Comparison of ENCODE assay signal across 7 cellular contexts in genomic region chr22:20621162-20621561, GRCh38.
"Had no signal": no experiment of that assay in that cellular context is flagged by ENCODE, and none has a peak within 500 bp of the region (broad histone marks: within the 10 kb centered on the region; RNA-seq: fewer than 3 reads in every experiment).

No MANE protein-coding gene starts in this region.

- DNase-seq: IMR-90, KBM-7, KG1 had no signal

- H3K4me2 ChIP-seq: KMS-11 had no signal

- ATAC-seq: HepG2 had no signal

- FAIRE-seq: HepG2, HTR-8/SVneo had no signal

- H3K27ac ChIP-seq: HL-60, KMS-11 had no signal

- H3K9ac ChIP-seq: KMS-11 had no signal
